10 cellular contexts compared by ENCODE assay signal in genomic region chr14:52678591-52678990, GRCh38. TPM values are rescaled to one million over a fixed set of nuclear protein-coding genes. Genes with fewer than 3 reads are reported as not detected.
DNase-seq lines count a peak whose midpoint lies in the region; ATAC-seq and TF ChIP-seq lines count a peak whose summit lies in the region.
"Had no signal": no experiment of that assay in that cellular context is flagged by ENCODE, and none has a peak within 500 bp of the region (broad histone marks: within the 10 kb centered on the region; RNA-seq: fewer than 3 reads in every experiment).

No MANE protein-coding gene starts in this region.

- no peaks in the 10 kb centered on the region for H3K9me3 Mint-ChIP-seq in CD8-positive, alpha-beta T cell
- H3K9me3 Mint-ChIP-seq: activated naive CD8-positive, alpha-beta T cell treated with anti-CD3 and anti-CD28 coated beads for 36 hours had no signal

- peaks cover 70% of the 10 kb centered on the region for H3K79me2 ChIP-seq in mammary epithelial cell (ENCODE audit: insufficient read depth, low read length)
- no peaks in the 10 kb centered on the region for H3K79me2 ChIP-seq in mesendoderm (ENCODE audit: control insufficient read depth, insufficient read depth, low read length)

- in situ Hi-C loops in IMR-90 (cut with MboI; ENCODE audit: low sequenced_read_pairs) (loop anchor here (25.0 kb wide), 1 partner anchor 366 kb away; the partner anchor contains the start of gene PTGER2), mammary epithelial cell (cut with MboI; ENCODE audit: low sequenced_read_pairs in 2 of 2) (no loop called here)

- H3K27me3 Mint-ChIP-seq in CD8-positive, alpha-beta T cell (ENCODE audit: low read depth): no peaks in the 10 kb centered on the region
- H3K27me3 Mint-ChIP-seq: activated naive CD8-positive, alpha-beta T cell treated with anti-CD3 and anti-CD28 coated beads for 36 hours had no signal

- no peak overlapping the region for H3K9ac ChIP-seq in IMR-90 (ENCODE audit: low read depth, low read length)
- H3K9ac ChIP-seq in mammary epithelial cell (ENCODE audit: insufficient read depth, low read length): no peak overlapping the region
- no peak overlapping the region for H3K9ac ChIP-seq in mesendoderm (ENCODE audit: low read length)

- no peaks in the 10 kb centered on the region; the same call in 1 of the 2 replicates for H4K20me1 ChIP-seq in IMR-90 (ENCODE audit: insufficient read depth, low read length)
- no peaks in the 10 kb centered on the region for H4K20me1 ChIP-seq in mammary epithelial cell (ENCODE audit: insufficient read depth, low read length)

- no peak overlapping the region for H3K4me3 ChIP-seq in CD8-positive, alpha-beta T cell (ENCODE audit: low read depth, low read length)
- H3K4me3 ChIP-seq in IMR-90 (ENCODE audit: insufficient read depth, low read depth, low read length): no peak overlapping the region
- no peak overlapping the region for H3K4me3 ChIP-seq in mammary epithelial cell (replicated peaks in 1 of 3; ENCODE audit: insufficient read depth in 1 of 3, low read depth in 2 of 3, low read length in 3 of 3)
- no peak overlapping the region for H3K4me3 ChIP-seq in mesendoderm (ENCODE audit: low read length)

- no peak overlapping the region for H2BK15ac ChIP-seq in IMR-90 (ENCODE audit: low read depth, low read length)
- H2BK15ac ChIP-seq in mesendoderm (replicated peaks; ENCODE audit: low read depth): no peak overlapping the region

- no peak overlapping the region for H2AFZ ChIP-seq in IMR-90 (replicated peaks; ENCODE audit: low read length, poor library complexity)
- H2AFZ ChIP-seq in mammary epithelial cell (ENCODE audit: low read depth, low read length): no peak overlapping the region

- no peak overlapping the region for H3K4ac ChIP-seq in IMR-90 (ENCODE audit: low read depth, low read length)
- H3K4ac ChIP-seq in mesendoderm (ENCODE audit: low read depth, low read length): no peak overlapping the region

- TF ChIP-seq POLR2A in IMR-90 (IDR thresholded peaks at IDR 0.05; ENCODE audit: low read depth, low read length): no peak

- H3K4me1 ChIP-seq in CD8-positive, alpha-beta T cell (ENCODE audit: insufficient read depth, low read length): no peaks in the 10 kb centered on the region
- H3K4me1 ChIP-seq in IMR-90 (ENCODE audit: control insufficient read depth, insufficient read depth, low read length) (no peaks in the 10 kb centered on the region), mammary epithelial cell (ENCODE audit: insufficient read depth, low read length) (no peaks in the 10 kb centered on the region), mesendoderm (ENCODE audit: control insufficient read depth, low read depth, low read length) (no peaks in the 10 kb centered on the region)

- H3K27ac Mint-ChIP-seq in CD8-positive, alpha-beta T cell: no peak overlapping the region
- H3K27ac Mint-ChIP-seq: activated naive CD8-positive, alpha-beta T cell treated with anti-CD3 and anti-CD28 coated beads for 36 hours had no signal

- peaks cover 4% of the 10 kb centered on the region; the same call in 1 of the 2 replicates for H3K9me1 ChIP-seq in IMR-90 (ENCODE audit: insufficient read depth, low read length)

- H3K36me3 Mint-ChIP-seq in CD8-positive, alpha-beta T cell: peaks cover 55% of the 10 kb centered on the region

- TF ChIP-seq CTCF in CD8-positive, alpha-beta T cell (IDR thresholded peaks at IDR 0.05): peak; percentile 59
- TF ChIP-seq CTCF in IMR-90 (conservative IDR thresholded peaks at IDR 0.05; ENCODE audit: low read depth, low read length) (peak; percentile 14; the same call in 1 of the 2 replicates), mammary epithelial cell (conservative IDR thresholded peaks at IDR 0.05 in 1 of 2, IDR thresholded peaks at IDR 0.05 in 1 of 2; ENCODE audit: extremely low read depth in 1 of 2, insufficient read depth in 1 of 2, low read depth in 1 of 2, low read length in 2 of 2) (peak; percentile 43 to 51)

- no peak overlapping the region for H3K27ac ChIP-seq in CD8-positive, alpha-beta T cell (ENCODE audit: low read depth, low read length)
- H3K27ac ChIP-seq in IMR-90 (ENCODE audit: insufficient read depth, low read length) (no peak overlapping the region), mammary epithelial cell (ENCODE audit: insufficient read depth, low read depth, low read length) (no peak overlapping the region), mesendoderm (ENCODE audit: low read depth, low read length) (no peak overlapping the region)

- WGBS in IMR-90 (ENCODE audit: extremely low coverage in 2 of 2, insufficient read length in 1 of 2), 2 experiments: no CpG with 5 or more reads among the region's 2 CpGs
- 100% methylated on average over 2 of the region's 2 CpGs for WGBS in mammary epithelial cell (ENCODE audit: low coverage, missing lambda C conversion rate)
- no CpG with 5 or more reads among the region's 2 CpGs for WGBS in mesendoderm (ENCODE audit: extremely low coverage, insufficient coverage, low lambda C conversion rate)

- ATAC-seq in CD8-positive, alpha-beta T cell: peak; percentile 61
- ATAC-seq in IMR-90 (ENCODE audit: low read depth) (no peak), HG02870 (IDR thresholded peaks at IDR 0.05; ENCODE audit: unreplicated experiment) (no peak), HG02970 (IDR thresholded peaks at IDR 0.05; ENCODE audit: low FRiP score, unreplicated experiment) (no peak)

- H3K27me3 ChIP-seq in CD8-positive, alpha-beta T cell (ENCODE audit: insufficient read depth, low read length): no peaks in the 10 kb centered on the region
- H3K27me3 ChIP-seq in IMR-90 (ENCODE audit: control insufficient read depth, insufficient read depth, low read length) (no peaks in the 10 kb centered on the region), mammary epithelial cell (ENCODE audit: insufficient read depth, low read length) (no peaks in the 10 kb centered on the region), mesendoderm (ENCODE audit: insufficient read depth, low read length, poor library complexity) (no peaks in the 10 kb centered on the region)

- H3K18ac ChIP-seq in IMR-90 (ENCODE audit: low read depth, low read length) (no peak overlapping the region), mesendoderm (ENCODE audit: low read length) (no peak overlapping the region)

- H2BK5ac ChIP-seq in IMR-90 (ENCODE audit: low read depth, low read length, poor library complexity, severe bottlenecking) (no peak overlapping the region), mesendoderm (ENCODE audit: low read length) (no peak overlapping the region)

- peaks cover 22% of the 10 kb centered on the region for H3K36me3 ChIP-seq in CD8-positive, alpha-beta T cell (ENCODE audit: insufficient read depth, low read length)
- peaks cover 11% of the 10 kb centered on the region; the same call in 1 of the 2 replicates for H3K36me3 ChIP-seq in IMR-90 (ENCODE audit: control insufficient read depth, insufficient read depth, low read length)
- H3K36me3 ChIP-seq in mammary epithelial cell (ENCODE audit: insufficient read depth, low read length): peaks cover 36% of the 10 kb centered on the region
- H3K36me3 ChIP-seq in mesendoderm (ENCODE audit: control insufficient read depth, insufficient read depth, low read length): no peaks in the 10 kb centered on the region

- H3K9me3 ChIP-seq in CD8-positive, alpha-beta T cell (ENCODE audit: low read length): no peaks in the 10 kb centered on the region
- H3K9me3 ChIP-seq in IMR-90 (ENCODE audit: control insufficient read depth, insufficient read depth, low read length): no peaks in the 10 kb centered on the region
- H3K9me3 ChIP-seq in mammary epithelial cell (replicated peaks; ENCODE audit: insufficient read depth, low read length): no peaks in the 10 kb centered on the region

- H2AK9ac ChIP-seq in IMR-90 (replicated peaks; ENCODE audit: low read depth, low read length, poor library complexity): no peak overlapping the region

- no peak overlapping the region for H2BK120ac ChIP-seq in IMR-90 (ENCODE audit: low read depth, low read length)
- H2BK120ac ChIP-seq in mesendoderm (ENCODE audit: low read depth, low read length): no peak overlapping the region

- H3K14ac ChIP-seq in IMR-90 (replicated peaks; ENCODE audit: low read depth, low read length): no peak overlapping the region

- H4K8ac ChIP-seq in IMR-90 (ENCODE audit: low read depth in 2 of 2, low read length in 2 of 2) (no peak overlapping the region), mesendoderm (ENCODE audit: low read depth, low read length) (no peak overlapping the region)

- no peak overlapping the region for H2BK20ac ChIP-seq in IMR-90 (ENCODE audit: low read depth, low read length)

- POLR2A ChIA-PET in CD8-positive, alpha-beta T cell (lab: Charles Lee): interaction anchor here (1.5 kb wide), 1 partner anchor 17 kb away, joined by 5 read pairs; the partner anchor contains the start of gene ERO1A
- POLR2A ChIA-PET in IMR-90 (lab: Charles Lee; ENCODE audit: unreplicated experiment): no interaction called here

- no peak overlapping the region for H3K4me2 ChIP-seq in IMR-90 (ENCODE audit: low read depth, low read length)
- H3K4me2 ChIP-seq in mammary epithelial cell (ENCODE audit: insufficient read depth, low read depth, low read length): no peak overlapping the region
- H3K4me2 ChIP-seq in mesendoderm (ENCODE audit: low read length): no peak overlapping the region

- H4K5ac ChIP-seq in IMR-90 (ENCODE audit: low read depth, low read length) (no peak overlapping the region), mesendoderm (ENCODE audit: low read length) (no peak overlapping the region)

- no peak overlapping the region for H4K91ac ChIP-seq in IMR-90 (ENCODE audit: insufficient read depth, low read depth, low read length)

- H2AK5ac ChIP-seq in IMR-90 (ENCODE audit: low read depth, low read length) (no peak overlapping the region), mesendoderm (ENCODE audit: low read length) (no peak overlapping the region)

- no peak for DNase-seq in CD8-positive, alpha-beta T cell
- DNase-seq in IMR-90 (no peak), mammary epithelial cell (no peak), mesendoderm (peak; percentile 28), AG08395 (ENCODE audit: low spot score) (no peak)
- no peak for DNase-seq in stimulated activated CD4-positive, alpha-beta T cell treated with anti-CD3 and anti-CD28 coated beads, Interleukin-2, amount 100 ng/mL, for 24 hours
- DNase-seq: activated naive CD8-positive, alpha-beta T cell treated with anti-CD3 and anti-CD28 coated beads for 36 hours; stimulated activated CD4-positive, alpha-beta T cell treated with anti-CD3 and anti-CD28 coated beads, Interleukin-4, amount 100 ng/mL, for 4 hours had no signal

- no peak; the same call in 1 of the 2 replicates for TF ChIP-seq RAD21 in IMR-90 (IDR thresholded peaks at IDR 0.05; ENCODE audit: low read length)

- dilution Hi-C loops in IMR-90 (cut with HindIII; ENCODE audit: low sequenced_read_pairs, unreplicated experiment): no loop called here
- dilution Hi-C loops in mammary epithelial cell (cut with HindIII; ENCODE audit: low sequenced_read_pairs): no loop called here

- CTCF ChIA-PET in CD8-positive, alpha-beta T cell (lab: Charles Lee): interaction anchor here (1.2 to 1.9 kb wide), 2 partner anchors 10 to 58 kb away, joined by 3 to 4 read pairs; no protein-coding TSS in a partner anchor
- CTCF ChIA-PET in IMR-90 (lab: Yijun Ruan, JAX): interaction anchor here (0.6 to 1.3 kb wide), 2 partner anchors 10 to 23 kb away, joined by 4 to 5 read pairs; no protein-coding TSS in a partner anchor
- CTCF ChIA-PET in mammary epithelial cell (lab: Charles Lee; ENCODE audit: low non-redundant PET): no interaction called here

- H3K79me1 ChIP-seq in IMR-90 (ENCODE audit: low read depth in 1 of 2, low read length in 2 of 2): peaks cover 7 to 28% of the 10 kb centered on the region in 2 experiments; a peak in 3 of 4 replicates
- no peaks in the 10 kb centered on the region for H3K79me1 ChIP-seq in mesendoderm (ENCODE audit: low read length)

- H3K23ac ChIP-seq in IMR-90 (ENCODE audit: low read depth, low read length): no peak overlapping the region
- no peak overlapping the region for H3K23ac ChIP-seq in mesendoderm (ENCODE audit: low read length)

- BruUV-seq in IMR-90 (replicated peaks; lab: Mats Ljungman, UMichigan) (no TSS peak), mammary epithelial cell (replicated peaks; lab: Mats Ljungman, UMichigan) (no TSS peak)

- H3K4me1 Mint-ChIP-seq in CD8-positive, alpha-beta T cell (ENCODE audit: low read depth): peaks cover 2% of the 10 kb centered on the region
- H3K4me1 Mint-ChIP-seq: activated naive CD8-positive, alpha-beta T cell treated with anti-CD3 and anti-CD28 coated beads for 36 hours had no signal

- H3K56ac ChIP-seq in IMR-90 (ENCODE audit: extremely low read depth, insufficient read depth, low read length) (no peak overlapping the region), mesendoderm (ENCODE audit: low read length) (no peak overlapping the region)

- H3K4me3 Mint-ChIP-seq in CD8-positive, alpha-beta T cell: no peak overlapping the region
- H3K4me3 Mint-ChIP-seq: activated naive CD8-positive, alpha-beta T cell treated with anti-CD3 and anti-CD28 coated beads for 36 hours had no signal

- intact Hi-C loops in CD8-positive, alpha-beta T cell (cut with DNase I, micrococcal nuclease): loop anchor here in 1 of 2 experiments (2.0 to 10.0 kb wide), 2 partner anchors 14 to 286 kb away; no protein-coding TSS in a partner anchor
- intact Hi-C loops in IMR-90 (cut with micrococcal nuclease) (no loop called here), mammary epithelial cell (cut with micrococcal nuclease) (loop anchor here (5.0 kb wide), 1 partner anchor 54 kb away; the partner anchor contains the start of gene STYX)

RNA-seq across cellular contexts. Expression of gene ERO1A, which starts 16.8 kb away (rescaled TPM):
- total RNA-seq in CD8-positive, alpha-beta T cell: 10 to 100 TPM; 55.3 to 55.4 TPM
- total RNA-seq in IMR-90 (2012; rRNA removed) (38.0 and 44.6 TPM in 2 replicates), mammary epithelial cell (100 to 1,000 TPM in 1 of 2 donors, 10 to 100 TPM in 1; 67.5 to 160 TPM)
- polyA plus RNA-seq in IMR-90 (2012; rRNA removed) (23.4 and 29.7 TPM in 2 replicates), mammary epithelial cell (77.2 TPM)
- 24.3 and 49.5 TPM in 2 replicates for polyA plus RNA-seq in IMR-90 (2012; cell fraction: cytosol; rRNA removed)
- 8.9 and 20.0 TPM in 2 replicates for polyA plus RNA-seq in IMR-90 (2012; cell fraction: nucleus; rRNA removed; ENCODE audit: low replicate concordance)
- 67.3 TPM for polyA minus RNA-seq in mammary epithelial cell
- polyA plus RNA-seq in mesendoderm (2013, experiment 1 of 2): 20.5 TPM
- 20.2 TPM for polyA plus RNA-seq in mesendoderm (2013, experiment 2 of 2)

RNA-seq across cellular contexts. Expression of gene PSMC6, which starts 28.4 kb away (rescaled TPM):
- total RNA-seq in CD8-positive, alpha-beta T cell: 100 to 1,000 TPM; 108 to 122 TPM
- total RNA-seq in IMR-90 (2012; rRNA removed) (62.9 and 139 TPM in 2 replicates), mammary epithelial cell (10 to 100 TPM; 57.0 to 83.3 TPM)
- polyA plus RNA-seq in IMR-90 (2012; rRNA removed) (61.3 and 85.4 TPM in 2 replicates), mammary epithelial cell (43.7 TPM)
- polyA plus RNA-seq in IMR-90 (2012; cell fraction: cytosol; rRNA removed): 4.8 and 9.7 TPM in 2 replicates
- polyA plus RNA-seq in IMR-90 (2012; cell fraction: nucleus; rRNA removed; ENCODE audit: low replicate concordance): 10.1 and 67.5 TPM in 2 replicates
- polyA minus RNA-seq in mammary epithelial cell: 42.0 TPM
- polyA plus RNA-seq in mesendoderm (2013, experiment 1 of 2): 122 TPM
- 117 TPM for polyA plus RNA-seq in mesendoderm (2013, experiment 2 of 2)

RNA-seq across cellular contexts. Expression of gene STYX, which starts 51.4 kb away (rescaled TPM):
- 10 to 100 TPM; 15.9 to 16.6 TPM for total RNA-seq in CD8-positive, alpha-beta T cell
- total RNA-seq in IMR-90 (2012; rRNA removed) (7.5 and 20.0 TPM in 2 replicates), mammary epithelial cell (10 to 100 TPM; 14.0 to 23.2 TPM)
- polyA plus RNA-seq in IMR-90 (2012; rRNA removed) (4.7 and 5.8 TPM in 2 replicates), mammary epithelial cell (5.5 TPM)
- 2.0 and 2.2 TPM in 2 replicates for polyA plus RNA-seq in IMR-90 (2012; cell fraction: cytosol; rRNA removed)
- 1.2 and 2.8 TPM in 2 replicates for polyA plus RNA-seq in IMR-90 (2012; cell fraction: nucleus; rRNA removed; ENCODE audit: low replicate concordance)
- polyA minus RNA-seq in mammary epithelial cell: 5.0 TPM
- 31.9 TPM for polyA plus RNA-seq in mesendoderm (2013, experiment 1 of 2)
- polyA plus RNA-seq in mesendoderm (2013, experiment 2 of 2): 32.6 TPM
